ENCODE assay signal across 11 cellular contexts in genomic region chr17:57623620-57624019, GRCh38.
DNase-seq lines count a peak whose midpoint lies in the region; ATAC-seq and TF ChIP-seq lines count a peak whose summit lies in the region.
"Had no signal": no experiment of that assay in that cellular context is flagged by ENCODE, and none has a peak within 500 bp of the region (broad histone marks: within the 10 kb centered on the region; RNA-seq: fewer than 3 reads in every experiment).

No MANE protein-coding gene starts in this region.

- peaks cover 16% of the 10 kb centered on the region for H3K36me3 ChIP-seq in left ventricle myocardium inferior
- H3K36me3 ChIP-seq in OCI-LY1 (ENCODE audit: insufficient read depth, low read length): peaks cover 69% of the 10 kb centered on the region

- H3K27ac ChIP-seq in left ventricle myocardium inferior (replicated peaks) (peak overlapping the region; percentile 73), OCI-LY1 (ENCODE audit: low read depth, low read length, poor library complexity, severe bottlenecking) (peak overlapping the region; percentile 91)

- H3K27me3 Mint-ChIP-seq in glutamatergic neuron (ENCODE audit: unreplicated experiment) (peaks cover 10% of the 10 kb centered on the region), type B pancreatic cell (no peaks in the 10 kb centered on the region)

- H3K4me1 Mint-ChIP-seq in glutamatergic neuron (ENCODE audit: low read depth, unreplicated experiment) (peaks cover 28% of the 10 kb centered on the region), type B pancreatic cell (ENCODE audit: unreplicated experiment) (peaks cover 33% of the 10 kb centered on the region)

- TF ChIP-seq CTCF in left ventricle myocardium inferior (IDR thresholded peaks at IDR 0.05; ENCODE audit: borderline replicate concordance): no peak
- no peak for TF ChIP-seq CTCF in OCI-LY1 (IDR thresholded peaks at IDR 0.05; ENCODE audit: low read length)
- TF ChIP-seq CTCF in glutamatergic neuron (IDR thresholded peaks at IDR 0.05; ENCODE audit: partially characterized antibody, unreplicated experiment): no peak
- no peak for TF ChIP-seq CTCF in type B pancreatic cell (conservative IDR thresholded peaks at IDR 0.05)

- DNase-seq in left ventricle myocardium inferior: no peak
- DNase-seq in Right ventricle myocardium superior: no peak
- peak; percentile 61 for DNase-seq in glutamatergic neuron
- DNase-seq in type B pancreatic cell (ENCODE audit: extremely low spot score, unreplicated experiment): no peak
- no peak for DNase-seq in hypothalamus (lab: John Stamatoyannopoulos, UW)
- no peak for DNase-seq in cerebellar nuclear complex (lab: John Stamatoyannopoulos, UW)
- DNase-seq: NCI-H2107; stimulated activated CD8-positive, alpha-beta memory T cell treated with anti-CD3 and anti-CD28 coated beads, Interleukin-4, amount 100 ng/mL, for 48 hours; T-helper 1 cell had no signal

- H3K27me3 ChIP-seq in left ventricle myocardium inferior (ENCODE audit: low read depth) (no peaks in the 10 kb centered on the region), OCI-LY1 (ENCODE audit: insufficient read depth, low read length) (no peaks in the 10 kb centered on the region)

- H3K4me3 ChIP-seq in left ventricle myocardium inferior (no peak overlapping the region), OCI-LY1 (ENCODE audit: low read depth, low read length, poor library complexity, severe bottlenecking) (peak overlapping the region; percentile 28)

- H3K4me2 ChIP-seq in OCI-LY1 (ENCODE audit: low read length): peak overlapping the region; percentile 63

- H4K20me1 ChIP-seq in OCI-LY1 (ENCODE audit: insufficient read depth, low read length): no peaks in the 10 kb centered on the region

- peaks cover 54% of the 10 kb centered on the region for H3K4me1 ChIP-seq in left ventricle myocardium inferior
- H3K4me1 ChIP-seq in OCI-LY1 (ENCODE audit: insufficient read depth, low read length, severe bottlenecking): peaks cover 54% of the 10 kb centered on the region

- H3K9me3 Mint-ChIP-seq in glutamatergic neuron (ENCODE audit: unreplicated experiment) (peaks cover 16% of the 10 kb centered on the region), type B pancreatic cell (no peaks in the 10 kb centered on the region)

- no peaks in the 10 kb centered on the region for H3K9me2 ChIP-seq in OCI-LY1 (ENCODE audit: low read depth, low read length)

- no peak overlapping the region for H2AFZ ChIP-seq in OCI-LY1 (ENCODE audit: low read length)

- no peaks in the 10 kb centered on the region for H3K79me2 ChIP-seq in OCI-LY1 (ENCODE audit: insufficient read depth, low read length)

- no peak for ATAC-seq in Right ventricle myocardium superior (ENCODE audit: poor library complexity)
- no peak for ATAC-seq in HG03039 (IDR thresholded peaks at IDR 0.05; ENCODE audit: unreplicated experiment)

- peak overlapping the region; percentile 68 for H3K4me3 Mint-ChIP-seq in glutamatergic neuron (ENCODE audit: unreplicated experiment)
- H3K4me3 Mint-ChIP-seq in type B pancreatic cell: peak overlapping the region; percentile 32

- H3K27ac Mint-ChIP-seq in glutamatergic neuron (ENCODE audit: unreplicated experiment) (peak overlapping the region; percentile 71), type B pancreatic cell (peak overlapping the region; percentile 52)

- H3F3A ChIP-seq in OCI-LY1 (ENCODE audit: insufficient read depth, low read length): no peaks in the 10 kb centered on the region

- H3K36me3 Mint-ChIP-seq in glutamatergic neuron (ENCODE audit: unreplicated experiment) (peaks cover 5% of the 10 kb centered on the region), type B pancreatic cell (peaks cover 28% of the 10 kb centered on the region)

- H3K9me3 ChIP-seq in left ventricle myocardium inferior (replicated peaks) (no peaks in the 10 kb centered on the region), OCI-LY1 (ENCODE audit: low read length) (no peaks in the 10 kb centered on the region)

- intact Hi-C loops in left ventricle myocardium inferior (cut with micrococcal nuclease) (no loop called here), Right ventricle myocardium superior (cut with DNase I) (no loop called here)

- peak overlapping the region; percentile 66; the same call in 1 of the 2 replicates for H3K9ac ChIP-seq in OCI-LY1 (ENCODE audit: low read length)
